Comparison of ENCODE assay signal across 9 cellular contexts in genomic region chr2:230865766-230866703, GRCh38. TPM values are rescaled to one million over a fixed set of nuclear protein-coding genes. Genes with fewer than 3 reads are reported as not detected.
DNase-seq lines count a peak whose midpoint lies in the region; ATAC-seq, FAIRE-seq and TF ChIP-seq lines count a peak whose summit lies in the region.
"Had no signal": no experiment of that assay in that cellular context is flagged by ENCODE, and none has a peak within 500 bp of the region (broad histone marks: within the 10 kb centered on the region; RNA-seq: fewer than 3 reads in every experiment).

No MANE protein-coding gene starts in this region.

- peaks cover 1% of the 10 kb centered on the region for H3K36me3 Mint-ChIP-seq in T-helper 2 cell treated with Interferon-gamma antibody and Interleukin-4, amounts not matched to agents 5 μg/mL and 100 μg/mL, for 36 hours (ENCODE audit: low read depth)
- no peaks in the 10 kb centered on the region for H3K36me3 Mint-ChIP-seq in nephron progenitor cell (ENCODE audit: low read depth)

- TF ChIP-seq CTCF in endothelial cell of umbilical vein (IDR thresholded peaks at IDR 0.05; ENCODE audit: extremely low read depth in 1 of 2, insufficient read depth in 1 of 2, low read depth in 1 of 2, low read length in 2 of 2): peak in 1 of 2 donors; percentile 6
- TF ChIP-seq CTCF in nephron progenitor cell (IDR thresholded peaks at IDR 0.05): no peak

- no peak overlapping the region for H3K9ac ChIP-seq in endothelial cell of umbilical vein (replicated peaks; ENCODE audit: extremely low read depth, insufficient read depth, low read length)

- intact Hi-C loops in endothelial cell of umbilical vein (cut with micrococcal nuclease): no loop called here

- ATAC-seq in HG02884 (IDR thresholded peaks at IDR 0.05; ENCODE audit: unreplicated experiment) (no peak), GM21423 (IDR thresholded peaks at IDR 0.05; ENCODE audit: unreplicated experiment) (no peak)

- H4K20me1 ChIP-seq in endothelial cell of umbilical vein (replicated peaks; ENCODE audit: control insufficient read depth, extremely low read depth, insufficient read depth, low read length): no peaks in the 10 kb centered on the region

- no peaks in the 10 kb centered on the region for H3K9me3 Mint-ChIP-seq in T-helper 2 cell treated with Interferon-gamma antibody and Interleukin-4, amounts not matched to agents 5 μg/mL and 100 μg/mL, for 36 hours
- no peaks in the 10 kb centered on the region for H3K9me3 Mint-ChIP-seq in nephron progenitor cell

- peak overlapping the region; percentile 94 for H3K4me3 Mint-ChIP-seq in T-helper 2 cell treated with Interferon-gamma antibody and Interleukin-4, amounts not matched to agents 5 μg/mL and 100 μg/mL, for 36 hours
- H3K4me3 Mint-ChIP-seq in nephron progenitor cell: peak overlapping the region; percentile 90

- CTCF ChIA-PET in endothelial cell of umbilical vein (lab: Charles Lee): interaction anchor here (0.7 to 1.3 kb wide), 4 partner anchors 13 to 121 kb away, joined by 3 read pairs; no protein-coding TSS in a partner anchor

- TF ChIP-seq POLR2A in endothelial cell of umbilical vein (IDR thresholded peaks at IDR 0.05; ENCODE audit: low read depth, low read length): no peak

- dilution Hi-C loops in endothelial cell of umbilical vein (cut with MboI; ENCODE audit: extremely low pct_ligation_motif_present, low sequenced_read_pairs): no loop called here

- no TSS peak for BruUV-seq in endothelial cell of umbilical vein (replicated peaks; lab: Mats Ljungman, UMichigan)

- H3K4me1 Mint-ChIP-seq in T-helper 2 cell treated with Interferon-gamma antibody and Interleukin-4, amounts not matched to agents 5 μg/mL and 100 μg/mL, for 36 hours (ENCODE audit: low read depth): peaks cover 19% of the 10 kb centered on the region
- peaks cover 84% of the 10 kb centered on the region for H3K4me1 Mint-ChIP-seq in nephron progenitor cell

- H3K27me3 Mint-ChIP-seq in T-helper 2 cell treated with Interferon-gamma antibody and Interleukin-4, amounts not matched to agents 5 μg/mL and 100 μg/mL, for 36 hours (ENCODE audit: low read depth): peaks cover 42% of the 10 kb centered on the region
- H3K27me3 Mint-ChIP-seq in nephron progenitor cell (ENCODE audit: low read depth, poor library complexity): peaks cover 3% of the 10 kb centered on the region

- POLR2A ChIA-PET in endothelial cell of umbilical vein (lab: Charles Lee): no interaction called here

- H3K4me2 ChIP-seq in endothelial cell of umbilical vein (ENCODE audit: insufficient read depth, low read length): no peak overlapping the region

- H3K4me1 ChIP-seq in endothelial cell of umbilical vein (ENCODE audit: control insufficient read depth, extremely low read depth, insufficient read depth, low read length): peaks cover 4% of the 10 kb centered on the region

- DNase-seq in activated T-cell treated with anti-CD3 and anti-CD28 coated beads, Interleukin-2, amount 50 U/mL, for 1 hour: peak; percentile 52
- no peak for DNase-seq in activated T-cell treated with anti-CD3 and anti-CD28 coated beads for 4 hours
- no peak for DNase-seq in T-helper 2 cell treated with Interferon-gamma antibody and Interleukin-4, amounts not matched to agents 5 μg/mL and 100 μg/mL, for 36 hours (ENCODE audit: low spot score)
- no peak for DNase-seq in endothelial cell of umbilical vein (ENCODE audit: low read depth, low spot score)
- peak; percentile 55 for DNase-seq in nephron progenitor cell
- DNase-seq in NCI-H1105 (lab: John Stamatoyannopoulos, UW): no peak

- peaks cover 20 to 37% of the 10 kb centered on the region in 2 experiments for H3K27me3 ChIP-seq in endothelial cell of umbilical vein (ENCODE audit: control insufficient read depth in 2 of 2, insufficient read depth in 2 of 2, low read length in 2 of 2)

- H3K27ac Mint-ChIP-seq in T-helper 2 cell treated with Interferon-gamma antibody and Interleukin-4, amounts not matched to agents 5 μg/mL and 100 μg/mL, for 36 hours: no peak overlapping the region
- peak overlapping the region; percentile 83 for H3K27ac Mint-ChIP-seq in nephron progenitor cell

- H3K4me3 ChIP-seq in endothelial cell of umbilical vein (replicated peaks in 1 of 3; ENCODE audit: insufficient read depth in 1 of 3, low read depth in 1 of 3, low read length in 3 of 3): no peak overlapping the region

- H3K9me1 ChIP-seq in endothelial cell of umbilical vein (replicated peaks; ENCODE audit: control insufficient read depth, extremely low read depth, insufficient read depth, low read length): no peaks in the 10 kb centered on the region

- H3K79me2 ChIP-seq in endothelial cell of umbilical vein (ENCODE audit: control insufficient read depth, insufficient read depth, low read length): no peaks in the 10 kb centered on the region

- no peak overlapping the region for H3K27ac ChIP-seq in endothelial cell of umbilical vein (ENCODE audit: insufficient read depth, low read depth, low read length)

- no peaks in the 10 kb centered on the region for H3K9me3 ChIP-seq in endothelial cell of umbilical vein (replicated peaks; ENCODE audit: control insufficient read depth, insufficient read depth, low read length)

- no peak for FAIRE-seq in endothelial cell of umbilical vein (lab: Jason Lieb, UNC)
- FAIRE-seq: endometrium had no signal

- H2AFZ ChIP-seq in endothelial cell of umbilical vein (ENCODE audit: low read depth, low read length): no peak overlapping the region

- H3K36me3 ChIP-seq in endothelial cell of umbilical vein (ENCODE audit: control insufficient read depth in 2 of 2, extremely low read depth in 1 of 2, insufficient read depth in 2 of 2, low read length in 2 of 2): no peaks in the 10 kb centered on the region

TF ChIP-seq in endothelial cell of umbilical vein, 7 proteins besides CTCF, POLR2A, EP300 and RAD21:
- TF ChIP-seq EZH2 (IDR thresholded peaks at IDR 0.05; ENCODE audit: borderline replicate concordance, low read depth, low read length, severe bottlenecking) (peak; percentile 36), FOS (IDR thresholded peaks at IDR 0.05; ENCODE audit: borderline replicate concordance, insufficient read depth, low read length) (no peak), GATA2 (IDR thresholded peaks at IDR 0.05; ENCODE audit: insufficient read depth, insufficient read length, low read depth, low read length) (no peak), JUN (IDR thresholded peaks at IDR 0.05; ENCODE audit: borderline replicate concordance, insufficient read depth, insufficient read length, low read depth) (no peak)
TF ChIP-seq in endothelial cell of umbilical vein: peak in this region for 1.

RNA-seq across cellular contexts. Expression of gene ITM2C, which starts 1.3 kb away (rescaled TPM):
- total RNA-seq in endothelial cell of umbilical vein: 8.4 and 12.0 TPM in 2 replicates
- polyA plus RNA-seq in endothelial cell of umbilical vein: 12.1 and 14.0 TPM in 2 replicates
- 6.9 and 7.0 TPM in 2 replicates for polyA plus RNA-seq in endothelial cell of umbilical vein (2011; cell fraction: cytosol; rRNA removed)
- polyA plus RNA-seq in endothelial cell of umbilical vein (2011; cell fraction: nucleus; rRNA removed): 3.8 and 4.8 TPM in 2 replicates
- polyA plus RNA-seq in endothelial cell of umbilical vein (2012): 8.5 and 13.4 TPM in 2 replicates
- polyA minus RNA-seq in endothelial cell of umbilical vein: 11.6 and 14.8 TPM in 2 replicates
- polyA minus RNA-seq in endothelial cell of umbilical vein (2011; cell fraction: cytosol; rRNA and poly(A)+ RNA removed): 17.7 TPM
- polyA minus RNA-seq in endothelial cell of umbilical vein (2011; cell fraction: nucleus; rRNA and poly(A)+ RNA removed): 0.67 and 1.7 TPM in 2 replicates

RNA-seq across cellular contexts. Expression of gene GPR55, which starts 59.0 kb away (rescaled TPM):
- total RNA-seq in endothelial cell of umbilical vein: not detected in 2 replicates
- not detected in 2 replicates for polyA plus RNA-seq in endothelial cell of umbilical vein
- polyA plus RNA-seq in endothelial cell of umbilical vein (2011; cell fraction: cytosol; rRNA removed): not detected in 2 replicates
- not detected in 2 replicates for polyA plus RNA-seq in endothelial cell of umbilical vein (2011; cell fraction: nucleus; rRNA removed)
- polyA plus RNA-seq in endothelial cell of umbilical vein (2012): not detected in 2 replicates
- not detected in 2 replicates for polyA minus RNA-seq in endothelial cell of umbilical vein
- not detected for polyA minus RNA-seq in endothelial cell of umbilical vein (2011; cell fraction: cytosol; rRNA and poly(A)+ RNA removed)
- polyA minus RNA-seq in endothelial cell of umbilical vein (2011; cell fraction: nucleus; rRNA and poly(A)+ RNA removed): not detected in 2 replicates

Comparison
In these comparisons a context has a peak if more than half of its experiments do, and no peak if none do; other contexts are left out.
1. DNase-seq: peak in activated T-cell treated with anti-CD3 and anti-CD28 coated beads, Interleukin-2, amount 50 U/mL, for 1 hour (single experiment) and nephron progenitor cell (single experiment); none in activated T-cell treated with anti-CD3 and anti-CD28 coated beads for 4 hours (single experiment), T-helper 2 cell treated with Interferon-gamma antibody and Interleukin-4, amounts not matched to agents 5 μg/mL and 100 μg/mL, for 36 hours (single experiment), endothelial cell of umbilical vein (single experiment) and NCI-H1105 (single experiment).